ENCODE assay signal across 16 cellular contexts in the genomic region with DNA sequence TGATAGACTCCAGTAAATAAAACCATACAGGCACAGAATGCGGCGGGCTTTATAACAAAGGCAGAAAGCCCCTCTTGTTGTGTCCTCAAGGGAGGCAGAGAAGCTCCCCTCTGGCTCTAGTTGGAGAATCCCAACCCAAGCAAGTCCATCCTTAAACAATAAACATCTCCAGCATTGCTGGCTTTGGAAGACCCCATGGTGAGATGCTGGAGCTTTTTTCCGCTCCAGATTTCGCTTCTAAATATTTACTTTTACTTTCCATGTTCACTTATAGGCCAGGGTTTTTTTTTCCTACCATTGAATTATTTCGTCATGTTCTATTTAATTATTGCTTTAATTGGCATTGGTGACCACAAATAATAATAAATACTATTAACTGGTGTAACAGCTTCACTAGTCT.
DNase-seq lines count a peak whose midpoint lies in the region; ATAC-seq and TF ChIP-seq lines count a peak whose summit lies in the region.
"Had no signal": no experiment of that assay in that cellular context is flagged by ENCODE, and none has a peak within 500 bp of the region (broad histone marks: within the 10 kb centered on the region; RNA-seq: fewer than 3 reads in every experiment).

No MANE protein-coding gene starts in this region.

- no peaks in the 10 kb centered on the region for H3K9me3 ChIP-seq in heart left ventricle
- H3K9me3 ChIP-seq in fibroblast of lung (ENCODE audit: control insufficient read depth, insufficient read depth, low read depth, low read length): no peaks in the 10 kb centered on the region
- H3K9me3 ChIP-seq in osteoblast (ENCODE audit: low read depth, low read length): no peaks in the 10 kb centered on the region

- H3K4me2 ChIP-seq in fibroblast of lung (ENCODE audit: extremely low read depth, insufficient read depth, low read length) (no peak overlapping the region), osteoblast (ENCODE audit: insufficient read depth, low read length) (peak overlapping the region; percentile 41)
- H3K4me2 ChIP-seq: KMS-11 had no signal

- no peak for DNase-seq in heart left ventricle
- DNase-seq in cardiac septum (ENCODE audit: low spot score): no peak
- no peak for DNase-seq in fibroblast of lung (ENCODE audit: low read depth in 2 of 2)
- no peak for DNase-seq in osteoblast (ENCODE audit: insufficient read length, low spot score, missing footprints)
- no peak for DNase-seq in NCI-H1694 treated with DMSO at 0.1 percent for 48 hours (lab: John Stamatoyannopoulos, UW)
- DNase-seq in NCI-H345 (lab: John Stamatoyannopoulos, UW): no peak
- no peak for DNase-seq in amygdala (lab: John Stamatoyannopoulos, UW)
- DNase-seq: activated CD8-positive, alpha-beta memory T cell treated with anti-CD3 and anti-CD28 coated beads, Interleukin-2, amount 10 ng/mL, durations not matched to agents 7 days and 5 days; activated naive CD8-positive, alpha-beta T cell treated with anti-CD3 and anti-CD28 coated beads, Interleukin-2, amount 50 U/mL, for 24 hours; DMS153; head of caudate nucleus; NCI-H187 treated with DMSO at 0.1 percent for 48 hours; NCI-H748 treated with DMSO at 0.1 percent for 48 hours had no signal

- H3K36me3 ChIP-seq in heart left ventricle (no peaks in the 10 kb centered on the region), fibroblast of lung (ENCODE audit: control insufficient read depth, insufficient read depth, low read length) (peaks cover 2% of the 10 kb centered on the region), osteoblast (ENCODE audit: insufficient read depth, low read length) (peaks cover 14% of the 10 kb centered on the region), urinary bladder (ENCODE audit: insufficient read depth) (no peaks in the 10 kb centered on the region)

- no peak for ATAC-seq in heart left ventricle
- ATAC-seq: activated CD8-positive, alpha-beta memory T cell treated with anti-CD3 and anti-CD28 coated beads, Interleukin-2, amount 10 ng/mL, durations not matched to agents 7 days and 5 days; activated naive CD8-positive, alpha-beta T cell treated with anti-CD3 and anti-CD28 coated beads, Interleukin-2, amount 50 U/mL, for 24 hours had no signal

- H3K4me3 ChIP-seq in heart left ventricle: no peak overlapping the region
- H3K4me3 ChIP-seq in fibroblast of lung (replicated peaks in 1 of 4; ENCODE audit: control extremely low read depth in 1 of 4, insufficient read depth in 1 of 4, low read depth in 3 of 4, low read length in 4 of 4): no peak overlapping the region
- no peak overlapping the region for H3K4me3 ChIP-seq in osteoblast (ENCODE audit: insufficient read depth, low read length)
- no peak overlapping the region for H3K4me3 ChIP-seq in urinary bladder (ENCODE audit: low read depth, low read length)

- intact Hi-C loops in heart left ventricle (cut with DNase I) (no loop called here), cardiac septum (cut with DNase I) (no loop called here)

- peak overlapping the region; percentile 48 for H3K9ac ChIP-seq in fibroblast of lung (ENCODE audit: insufficient read depth, low read length)
- H3K9ac ChIP-seq: KMS-11 had no signal

- H3K79me2 ChIP-seq in fibroblast of lung (ENCODE audit: control insufficient read depth, insufficient read depth, low read length) (no peaks in the 10 kb centered on the region), osteoblast (ENCODE audit: insufficient read depth, low read length) (peaks cover 2% of the 10 kb centered on the region)

- H3K27ac ChIP-seq in heart left ventricle: peak overlapping the region in 11 of 12 donors; percentile 35 to 80 (median 75)
- peak overlapping the region; percentile 85 for H3K27ac ChIP-seq in fibroblast of lung (ENCODE audit: insufficient read depth, low read length)
- peak overlapping the region; percentile 98 for H3K27ac ChIP-seq in osteoblast (ENCODE audit: low read depth, low read length)
- H3K27ac ChIP-seq in urinary bladder (ENCODE audit: low read depth): peak overlapping the region; percentile 33
- H3K27ac ChIP-seq: KMS-11, VCaP had no signal

- H3K27me3 ChIP-seq in heart left ventricle (no peaks in the 10 kb centered on the region), fibroblast of lung (ENCODE audit: control insufficient read depth, insufficient read depth, low read length) (no peaks in the 10 kb centered on the region), osteoblast (ENCODE audit: insufficient read depth, low read length) (no peaks in the 10 kb centered on the region)

- no peak overlapping the region for H2AFZ ChIP-seq in fibroblast of lung (ENCODE audit: low read length)
- no peak overlapping the region for H2AFZ ChIP-seq in osteoblast (ENCODE audit: low read length)

- 95 to 96% (median 96%) methylated on average over 5 of the region's 5 CpGs for WGBS in heart left ventricle, 4 donors
- 92% methylated on average over 5 of the region's 5 CpGs for WGBS in urinary bladder

- peaks cover 0 to 42% (median 20%) of the 10 kb centered on the region in 12 donors for H3K4me1 ChIP-seq in heart left ventricle
- H3K4me1 ChIP-seq in fibroblast of lung (ENCODE audit: control insufficient read depth, extremely low read depth, insufficient read depth, low read length): peaks cover 16% of the 10 kb centered on the region
- peaks cover 50% of the 10 kb centered on the region for H3K4me1 ChIP-seq in osteoblast (ENCODE audit: insufficient read depth, low read length)
- H3K4me1 ChIP-seq in urinary bladder (ENCODE audit: insufficient read depth): no peaks in the 10 kb centered on the region

- no peak for TF ChIP-seq POLR2A in heart left ventricle (IDR thresholded peaks at IDR 0.05)

- TF ChIP-seq CTCF in heart left ventricle (IDR thresholded peaks at IDR 0.05): no peak
- TF ChIP-seq CTCF in fibroblast of lung (conservative IDR thresholded peaks at IDR 0.05 in 1 of 2, IDR thresholded peaks at IDR 0.05 in 1 of 2; ENCODE audit: low read depth in 1 of 2, low read length in 2 of 2): no peak
- TF ChIP-seq CTCF in osteoblast (IDR thresholded peaks at IDR 0.05; ENCODE audit: extremely low read depth, low read depth, low read length): no peak

- no peaks in the 10 kb centered on the region for H4K20me1 ChIP-seq in fibroblast of lung (ENCODE audit: control insufficient read depth, extremely low read depth, insufficient read depth, low read length)
- H4K20me1 ChIP-seq in osteoblast (ENCODE audit: insufficient read depth, low read length): no peaks in the 10 kb centered on the region

Comparison
In these comparisons a context has a peak if more than half of its experiments do, and no peak if none do; other contexts are left out.
1. H3K27ac ChIP-seq: peak in every context shown above with its lines; median percentile 98 in osteoblast; 85 in fibroblast of lung; 75 in heart left ventricle; 33 in urinary bladder.